8 cellular contexts compared by ENCODE assay signal in the genomic region with DNA sequence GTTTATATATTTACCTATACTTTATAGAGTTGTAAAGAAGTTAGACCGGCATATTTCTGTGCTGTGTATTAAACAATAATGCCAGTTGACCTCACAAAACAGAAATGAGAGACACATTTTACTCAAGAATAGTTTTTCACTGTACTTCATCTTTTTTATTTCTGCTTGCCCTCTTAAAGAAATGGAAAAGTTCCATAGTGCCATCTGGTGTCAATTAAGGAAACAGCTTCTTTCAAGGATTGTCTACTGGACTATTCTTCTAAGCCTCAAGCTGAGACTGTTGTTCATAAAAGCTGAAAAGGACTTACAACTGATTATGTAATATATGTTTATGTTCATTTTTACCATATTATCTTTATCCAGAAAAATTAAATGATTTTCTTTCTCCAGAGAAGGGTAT.
DNase-seq lines count a peak whose midpoint lies in the region.

No MANE protein-coding gene starts in this region.

- no peak overlapping the region for H3K27ac Mint-ChIP-seq in activated CD4-positive, alpha-beta T cell treated with anti-CD3 and anti-CD28 coated beads, Interleukin-2, amount 10 ng/mL, durations not matched to agents 24 days and 14 days

- DNase-seq in NOMO-1 treated with DMSO at 0.1 percent for 48 hours (lab: John Stamatoyannopoulos, UW; ENCODE audit: unreplicated experiment) (peak; percentile 24), NOMO-1 treated with dmso at 0.1 percent for 144 hours (lab: John Stamatoyannopoulos, UW; ENCODE audit: unreplicated experiment) (no peak), NCI-H2196 treated with DMSO at 0.1 percent for 48 hours (lab: John Stamatoyannopoulos, UW; ENCODE audit: unreplicated experiment) (peak; percentile 5), cerebellar cortex (ENCODE audit: low spot score) (peak; percentile 33), pons (ENCODE audit: low spot score) (peak; percentile 53), 8988T (no peak)
- DNase-seq in activated naive CD4-positive, alpha-beta T cell (lab: John Stamatoyannopoulos, UW): no peak
- DNase-seq in activated CD4-positive, alpha-beta T cell treated with anti-CD3 and anti-CD28 coated beads, Interleukin-2, amount 10 ng/mL, durations not matched to agents 24 days and 14 days: no peak

- no peaks in the 10 kb centered on the region for H3K9me3 Mint-ChIP-seq in activated CD4-positive, alpha-beta T cell treated with anti-CD3 and anti-CD28 coated beads, Interleukin-2, amount 10 ng/mL, durations not matched to agents 24 days and 14 days

- no peaks in the 10 kb centered on the region for H3K4me1 Mint-ChIP-seq in activated CD4-positive, alpha-beta T cell treated with anti-CD3 and anti-CD28 coated beads, Interleukin-2, amount 10 ng/mL, durations not matched to agents 24 days and 14 days

- intact Hi-C loops in activated CD4-positive, alpha-beta T cell treated with anti-CD3 and anti-CD28 coated beads, Interleukin-2, amount 10 ng/mL, durations not matched to agents 24 days and 14 days (cut with micrococcal nuclease): no loop called here

- H3K36me3 Mint-ChIP-seq in activated CD4-positive, alpha-beta T cell treated with anti-CD3 and anti-CD28 coated beads, Interleukin-2, amount 10 ng/mL, durations not matched to agents 24 days and 14 days (ENCODE audit: low read depth): no peaks in the 10 kb centered on the region

- no peak overlapping the region for H3K4me3 Mint-ChIP-seq in activated CD4-positive, alpha-beta T cell treated with anti-CD3 and anti-CD28 coated beads, Interleukin-2, amount 10 ng/mL, durations not matched to agents 24 days and 14 days

- H3K27me3 Mint-ChIP-seq in activated CD4-positive, alpha-beta T cell treated with anti-CD3 and anti-CD28 coated beads, Interleukin-2, amount 10 ng/mL, durations not matched to agents 24 days and 14 days: no peaks in the 10 kb centered on the region

Comparison
In these comparisons a context has a peak if more than half of its experiments do, and no peak if none do; other contexts are left out.
1. DNase-seq: peak in NOMO-1 treated with DMSO at 0.1 percent for 48 hours (single experiment), NCI-H2196 treated with DMSO at 0.1 percent for 48 hours (single experiment), cerebellar cortex (single experiment) and pons (single experiment); none in NOMO-1 treated with dmso at 0.1 percent for 144 hours (single experiment), 8988T (single experiment), activated naive CD4-positive, alpha-beta T cell (0 of 4) and activated CD4-positive, alpha-beta T cell treated with anti-CD3 and anti-CD28 coated beads, Interleukin-2, amount 10 ng/mL, durations not matched to agents 24 days and 14 days (single experiment).